Comparison of ENCODE assay signal across 17 cellular contexts in genomic region chr4:150145090-150145949, GRCh38.
DNase-seq lines count a peak whose midpoint lies in the region; ATAC-seq and TF ChIP-seq lines count a peak whose summit lies in the region.
"Had no signal": no experiment of that assay in that cellular context is flagged by ENCODE, and none has a peak within 500 bp of the region (broad histone marks: within the 10 kb centered on the region; RNA-seq: fewer than 3 reads in every experiment).

No MANE protein-coding gene starts in this region.

- no peaks in the 10 kb centered on the region for H3K4me1 ChIP-seq in trophoblast cell (ENCODE audit: control insufficient read depth in 1 of 2, insufficient read depth in 2 of 2, low read length in 2 of 2)

- no peak overlapping the region for H4K8ac ChIP-seq in trophoblast cell (ENCODE audit: low read depth, low read length)

- H3K18ac ChIP-seq in trophoblast cell (ENCODE audit: low read length) = no peak overlapping the region

- no peaks in the 10 kb centered on the region for H3K36me3 ChIP-seq in trophoblast cell (ENCODE audit: control insufficient read depth in 1 of 2, insufficient read depth in 2 of 2, low read length in 2 of 2)

- no peak overlapping the region for H2BK12ac ChIP-seq in trophoblast cell (ENCODE audit: low read length)

- DNase-seq in GM12864 (ENCODE audit: low read depth) = no peak
- peak; percentile 17 for DNase-seq in NCI-H460 (ENCODE audit: extremely low read depth, low read depth)
- DNase-seq in epithelial cell of proximal tubule (ENCODE audit: low read depth) = no peak
- DNase-seq in nephron progenitor cell = no peak
- no peak for DNase-seq in activated effector memory CD4-positive, alpha-beta T cell treated with anti-CD3 and anti-CD28 coated beads, Interleukin-2, amount 50 U/mL, for 16 hours
- DNase-seq in trophoblast cell = no peak
- no peak for DNase-seq in activated naive CD4-positive, alpha-beta T cell (lab: John Stamatoyannopoulos, UW)
- DNase-seq: activated CD4-positive, alpha-beta T cell treated with anti-CD3 and anti-CD28 coated beads for 1 hour; activated naive CD8-positive, alpha-beta T cell treated with anti-CD3 and anti-CD28 coated beads, Interleukin-2, amount 50 U/mL, for 24 hours; activated T-cell treated with anti-CD3 and anti-CD28 coated beads for 4 hours; CD4-positive, alpha-beta memory T cell; cortex of kidney; left colon; NCI-H1105; NCI-H345; small intestine had no signal

- no peak overlapping the region for H4K91ac ChIP-seq in trophoblast cell (ENCODE audit: low read depth, low read length)

- H3K4me1 Mint-ChIP-seq in nephron progenitor cell = peaks cover 30% of the 10 kb centered on the region
- no peaks in the 10 kb centered on the region for H3K4me1 Mint-ChIP-seq in stimulated activated memory B cell treated with anti-CD40 and anti-IgM and Interleukin-4, amounts not matched to agents 10 μg/mL and 1 μg/mL and 100 μg/mL, for 72 hours
- H3K4me1 Mint-ChIP-seq: CD4-positive, alpha-beta memory T cell had no signal

- no peak overlapping the region for H2BK120ac ChIP-seq in trophoblast cell (ENCODE audit: insufficient read depth, low read length, poor library complexity)

- no peak overlapping the region for H3K9ac ChIP-seq in trophoblast cell (ENCODE audit: low read length)

- peaks cover 26% of the 10 kb centered on the region for H3K9me3 Mint-ChIP-seq in nephron progenitor cell
- H3K9me3 Mint-ChIP-seq in stimulated activated memory B cell treated with anti-CD40 and anti-IgM and Interleukin-4, amounts not matched to agents 10 μg/mL and 1 μg/mL and 100 μg/mL, for 72 hours = peaks cover 11% of the 10 kb centered on the region
- H3K9me3 Mint-ChIP-seq: activated naive CD8-positive, alpha-beta T cell treated with anti-CD3 and anti-CD28 coated beads, Interleukin-2, amount 50 U/mL, for 24 hours had no signal

- no peaks in the 10 kb centered on the region for H3K79me1 ChIP-seq in trophoblast cell (ENCODE audit: low read length)

- no peaks in the 10 kb centered on the region for H3K9me3 ChIP-seq in trophoblast cell (ENCODE audit: insufficient read depth, low read depth, low read length)

- no peak overlapping the region for H3K23ac ChIP-seq in trophoblast cell (ENCODE audit: low read length)

- H3K27ac ChIP-seq in trophoblast cell (ENCODE audit: low read depth, low read length) = no peak overlapping the region

- ATAC-seq in stimulated activated memory B cell treated with anti-CD40 and anti-IgM and Interleukin-4, amounts not matched to agents 10 μg/mL and 1 μg/mL and 100 μg/mL, for 72 hours = no peak
- ATAC-seq: activated naive CD8-positive, alpha-beta T cell treated with anti-CD3 and anti-CD28 coated beads, Interleukin-2, amount 50 U/mL, for 24 hours; left colon had no signal

- no peak overlapping the region for H2AK5ac ChIP-seq in trophoblast cell (ENCODE audit: low read length)

- no peak overlapping the region for H3K4ac ChIP-seq in trophoblast cell (ENCODE audit: low read depth, low read length)

- H2BK5ac ChIP-seq in trophoblast cell (ENCODE audit: low read depth, low read length, poor library complexity) = no peak overlapping the region

- WGBS in trophoblast cell (ENCODE audit: extremely low coverage, insufficient coverage, insufficient read length) = no CpG with 5 or more reads among the region's 1 CpG

- H3K4me3 ChIP-seq in GM12864 (ENCODE audit: low read depth, low read length) (no peak overlapping the region), epithelial cell of proximal tubule (ENCODE audit: low read depth, low read length) (no peak overlapping the region), trophoblast cell (ENCODE audit: low read depth, low read length) (no peak overlapping the region)

- H3K36me3 Mint-ChIP-seq in nephron progenitor cell (ENCODE audit: low read depth) = peaks cover 21% of the 10 kb centered on the region
- H3K36me3 Mint-ChIP-seq in stimulated activated memory B cell treated with anti-CD40 and anti-IgM and Interleukin-4, amounts not matched to agents 10 μg/mL and 1 μg/mL and 100 μg/mL, for 72 hours = no peaks in the 10 kb centered on the region
- H3K36me3 Mint-ChIP-seq: CD4-positive, alpha-beta memory T cell had no signal

- peak; percentile 28 for TF ChIP-seq CTCF in GM12864 (IDR thresholded peaks at IDR 0.05; ENCODE audit: low read depth, low read length, missing control alignments)
- TF ChIP-seq CTCF in epithelial cell of proximal tubule (conservative IDR thresholded peaks at IDR 0.05; ENCODE audit: low read depth, low read length) = peak; percentile 25
- peak; percentile 35 for TF ChIP-seq CTCF in nephron progenitor cell (IDR thresholded peaks at IDR 0.05)

- H4K12ac ChIP-seq in trophoblast cell (ENCODE audit: low read depth, low read length) = no peak overlapping the region

- H3K27me3 Mint-ChIP-seq in nephron progenitor cell (ENCODE audit: low read depth, poor library complexity) = no peaks in the 10 kb centered on the region
- no peaks in the 10 kb centered on the region for H3K27me3 Mint-ChIP-seq in stimulated activated memory B cell treated with anti-CD40 and anti-IgM and Interleukin-4, amounts not matched to agents 10 μg/mL and 1 μg/mL and 100 μg/mL, for 72 hours

- H3K4me3 Mint-ChIP-seq in nephron progenitor cell = no peak overlapping the region
- no peak overlapping the region for H3K4me3 Mint-ChIP-seq in stimulated activated memory B cell treated with anti-CD40 and anti-IgM and Interleukin-4, amounts not matched to agents 10 μg/mL and 1 μg/mL and 100 μg/mL, for 72 hours
- H3K4me3 Mint-ChIP-seq: activated naive CD8-positive, alpha-beta T cell treated with anti-CD3 and anti-CD28 coated beads, Interleukin-2, amount 50 U/mL, for 24 hours; CD4-positive, alpha-beta memory T cell had no signal

- no peak overlapping the region for H2AFZ ChIP-seq in trophoblast cell (ENCODE audit: insufficient read depth, low read length, poor library complexity)

- H3K4me2 ChIP-seq in trophoblast cell (ENCODE audit: low read length) = no peak overlapping the region

- no peak overlapping the region for H3K14ac ChIP-seq in trophoblast cell (ENCODE audit: low read length)

- H3K79me2 ChIP-seq in trophoblast cell (ENCODE audit: control insufficient read depth, insufficient read depth, low read length, poor library complexity) = no peaks in the 10 kb centered on the region

- H3K27me3 ChIP-seq in trophoblast cell (ENCODE audit: insufficient read depth, low read length) = no peaks in the 10 kb centered on the region

- H3K27ac Mint-ChIP-seq in nephron progenitor cell = no peak overlapping the region
- H3K27ac Mint-ChIP-seq in stimulated activated memory B cell treated with anti-CD40 and anti-IgM and Interleukin-4, amounts not matched to agents 10 μg/mL and 1 μg/mL and 100 μg/mL, for 72 hours = no peak overlapping the region
- H3K27ac Mint-ChIP-seq: activated naive CD8-positive, alpha-beta T cell treated with anti-CD3 and anti-CD28 coated beads, Interleukin-2, amount 50 U/mL, for 24 hours; CD4-positive, alpha-beta memory T cell had no signal
